Comparison of ENCODE assay signal across 8 cellular contexts in genomic region chr2:137964066-137964858, GRCh38. TPM values are rescaled to one million over a fixed set of nuclear protein-coding genes. Genes with fewer than 3 reads are reported as not detected.
DNase-seq lines count a peak whose midpoint lies in the region; TF ChIP-seq lines count a peak whose summit lies in the region.

Gene HNMT (plus strand): TSS chr2:137964473. CDS start chr2:137964492, 19 bp downstream.

- no peak for TF ChIP-seq POLR2A in erythroblast (IDR thresholded peaks at IDR 0.05; ENCODE audit: low read length)
- no peak for TF ChIP-seq POLR2A in vagina (IDR thresholded peaks at IDR 0.05)

- TF ChIP-seq CTCF in vagina (IDR thresholded peaks at IDR 0.05) (no peak), GM10266 (IDR thresholded peaks at IDR 0.05; ENCODE audit: control insufficient read depth, insufficient read depth, low read depth, missing control alignments) (no peak)

- peaks cover 4% of the 10 kb centered on the region for H3K4me1 ChIP-seq in vagina

- H3K27me3 ChIP-seq in vagina = no peaks in the 10 kb centered on the region

- peak within 1 kb of the TSS; percentile 43 to 48 for H3K4me3 ChIP-seq in vagina

- H3K36me3 ChIP-seq in vagina = no peaks in the 10 kb centered on the region

- H3K27ac ChIP-seq in vagina = peak within 1 kb of the TSS; percentile 88

- DNase-seq in GM04504 (ENCODE audit: low read depth) (peak; percentile 58), erythroblast (lab: John Stamatoyannopoulos, UW) (peak; percentile 73 to 90), midbrain (lab: John Stamatoyannopoulos, UW) (peak; percentile 73), vagina (ENCODE audit: extremely low spot score in 2 of 2) (no peak), GM10266 (ENCODE audit: extremely low spot score) (no peak), epidermal melanocyte (ENCODE audit: insufficient read length, low spot score) (no peak), NCI-H2196 treated with DMSO at 0.1 percent for 48 hours (lab: John Stamatoyannopoulos, UW; ENCODE audit: unreplicated experiment) (no peak)

- no peaks in the 10 kb centered on the region for H3K9me3 ChIP-seq in vagina

- intact Hi-C loops in vagina (cut with DNase I) = no loop called here

TF ChIP-seq in PFSK-1, 5 proteins besides CTCF, POLR2A, EP300 and RAD21:
- TF ChIP-seq SIN3A (IDR thresholded peaks at IDR 0.05; ENCODE audit: borderline replicate concordance, insufficient read depth, low read length) = peak; percentile 44; the same call in 1 of the 2 replicates
- TF ChIP-seq POLR2AphosphoS5 (IDR thresholded peaks at IDR 0.05; ENCODE audit: low read depth, low read length) = peak; percentile 59; the same call in 1 of the 2 replicates
- 0 out of 4 replicates have a peak, but pooled peaks of 1 of the 2 experiments have one; percentile 39 for TF ChIP-seq REST (IDR thresholded peaks at IDR 0.05; ENCODE audit: insufficient read depth in 1 of 2, low read depth in 2 of 2, low read length in 2 of 2)
- TF ChIP-seq TAF1 (IDR thresholded peaks at IDR 0.05; ENCODE audit: borderline replicate concordance, insufficient read depth, low read length) = peak; percentile 61; the same call in 1 of the 2 replicates
- TF ChIP-seq FOXP2 (optimal IDR thresholded peaks at IDR 0.05; ENCODE audit: borderline replicate concordance, extremely low read depth, extremely low read length, insufficient read depth) = no peak

RNA-seq across cellular contexts. Expression of gene HNMT, which starts in this region (rescaled TPM):
- 9.0 TPM for polyA plus RNA-seq in PFSK-1 (2012; ENCODE audit: insufficient read length, low read depth)
- 18.9 TPM for total RNA-seq in vagina

Comparison
In these comparisons a context has a peak if more than half of its experiments do, and no peak if none do; other contexts are left out.
1. DNase-seq: peak in GM04504 (single experiment), erythroblast (2 of 2) and midbrain (single experiment); none in vagina (0 of 2), GM10266 (single experiment), epidermal melanocyte (single experiment) and NCI-H2196 treated with DMSO at 0.1 percent for 48 hours (single experiment).